In genomic region chr2:134705861-134706586, GRCh38 we compare ENCODE assay signal across 13 cellular contexts. TPM values are rescaled to one million over a fixed set of nuclear protein-coding genes. Genes with fewer than 3 reads are reported as not detected.
DNase-seq lines count a peak whose midpoint lies in the region; ATAC-seq, FAIRE-seq and TF ChIP-seq lines count a peak whose summit lies in the region.
"Had no signal": no experiment of that assay in that cellular context is flagged by ENCODE, and none has a peak within 500 bp of the region (broad histone marks: within the 10 kb centered on the region; RNA-seq: fewer than 3 reads in every experiment).

No MANE protein-coding gene starts in this region.

- no peak overlapping the region for H3K14ac ChIP-seq in H1 (ENCODE audit: insufficient read length)

- peak overlapping the region; percentile 11 for H3K27ac Mint-ChIP-seq in activated naive CD4-positive, alpha-beta T cell treated with anti-CD3 and anti-CD28 coated beads, Interleukin-2, amount 10 ng/mL, durations not matched to agents 7 days and 5 days
- H3K27ac Mint-ChIP-seq in activated naive CD4-positive, alpha-beta T cell treated with anti-CD3 and anti-CD28 coated beads, Interleukin-2, amount 50 U/mL, for 72 hours = no peak overlapping the region
- peak overlapping the region; percentile 35 for H3K27ac Mint-ChIP-seq in stimulated activated effector memory CD8-positive, alpha-beta T cell treated with anti-CD3 and anti-CD28 coated beads, Interleukin-12 subunit alpha, Interleukin-12 subunit beta, amount 100 ng/mL, for 72 hours

- H2AK5ac ChIP-seq in H1 (ENCODE audit: low read depth, low read length) = no peak overlapping the region

- H2BK15ac ChIP-seq in H1 (ENCODE audit: low read length) = no peak overlapping the region

- H3K23me2 ChIP-seq in H1 (ENCODE audit: low read depth, low read length) = no peaks in the 10 kb centered on the region

- no peaks in the 10 kb centered on the region for H3K36me3 Mint-ChIP-seq in activated naive CD4-positive, alpha-beta T cell treated with anti-CD3 and anti-CD28 coated beads, Interleukin-2, amount 10 ng/mL, durations not matched to agents 7 days and 5 days
- H3K36me3 Mint-ChIP-seq in activated naive CD4-positive, alpha-beta T cell treated with anti-CD3 and anti-CD28 coated beads, Interleukin-2, amount 50 U/mL, for 72 hours = peaks cover 0 to 4% of the 10 kb centered on the region in 2 donors
- peaks cover 5% of the 10 kb centered on the region for H3K36me3 Mint-ChIP-seq in stimulated activated effector memory CD8-positive, alpha-beta T cell treated with anti-CD3 and anti-CD28 coated beads, Interleukin-12 subunit alpha, Interleukin-12 subunit beta, amount 100 ng/mL, for 72 hours

- WGBS in H1 (ENCODE audit: extremely low coverage in 1 of 2, insufficient coverage in 1 of 2, insufficient read length in 1 of 2, insufficient replicate concordance in 2 of 2, low coverage in 1 of 2, low lambda C conversion rate in 2 of 2, missing lambda C conversion rate in 1 of 2), 2 experiments = 90% methylated on average over 21 of the region's 21 CpGs; no CpG with 5 or more reads in 1 of the 2 experiments

- H2AFZ ChIP-seq in Loucy (ENCODE audit: low read length) = peak overlapping the region; percentile 16; the same call in 1 of the 2 replicates
- H2AFZ ChIP-seq in H1 (ENCODE audit: low read length) = peak overlapping the region; percentile 83

- no peak overlapping the region for H3K23ac ChIP-seq in H1 (ENCODE audit: insufficient read length)

- no peaks in the 10 kb centered on the region for H3K9me2 ChIP-seq in Loucy (replicated peaks; ENCODE audit: low read depth, low read length)

- H3K9ac ChIP-seq in Loucy (ENCODE audit: low read depth, low read length, poor library complexity, severe bottlenecking) (peak overlapping the region; percentile 30), H1 (replicated peaks in 1 of 4; ENCODE audit: extremely low read depth in 1 of 4, low read depth in 3 of 4, low read length in 3 of 4) (no peak overlapping the region)

- H4K91ac ChIP-seq in H1 (replicated peaks; ENCODE audit: insufficient read length, low read length) = no peak overlapping the region

- no peak overlapping the region for H3K56ac ChIP-seq in H1 (replicated peaks; ENCODE audit: insufficient read length, low read depth, low read length)

- H3K9me3 Mint-ChIP-seq in activated naive CD4-positive, alpha-beta T cell treated with anti-CD3 and anti-CD28 coated beads, Interleukin-2, amount 10 ng/mL, durations not matched to agents 7 days and 5 days = no peaks in the 10 kb centered on the region
- no peaks in the 10 kb centered on the region for H3K9me3 Mint-ChIP-seq in activated naive CD4-positive, alpha-beta T cell treated with anti-CD3 and anti-CD28 coated beads, Interleukin-2, amount 50 U/mL, for 72 hours
- H3K9me3 Mint-ChIP-seq in stimulated activated effector memory CD8-positive, alpha-beta T cell treated with anti-CD3 and anti-CD28 coated beads, Interleukin-12 subunit alpha, Interleukin-12 subunit beta, amount 100 ng/mL, for 72 hours = no peaks in the 10 kb centered on the region

- H2BK120ac ChIP-seq in H1 (replicated peaks; ENCODE audit: low read depth, low read length) = no peak overlapping the region

- H3K27ac ChIP-seq in H1 (ENCODE audit: low read depth, low read length) (no peak overlapping the region), tibial artery (no peak overlapping the region)

- intact Hi-C loops in tibial artery (cut with DNase I; ENCODE audit: low total_unique reads) = no loop called here

- POLR2A ChIA-PET in H1 (lab: Charles Lee; ENCODE audit: partially characterized antibody) = interaction anchor here (0.9 to 1.2 kb wide), 2 partner anchors 9 to 49 kb away, joined by 3 to 5 read pairs; no protein-coding TSS in a partner anchor

- H3K4me3 ChIP-seq in Loucy (ENCODE audit: low read length, poor library complexity, severe bottlenecking) (peak overlapping the region; percentile 40), H1 (ENCODE audit: extremely low read depth in 1 of 4, insufficient read depth in 2 of 4, low read depth in 3 of 4, low read length in 4 of 4) (no peak overlapping the region), tibial artery (no peak overlapping the region)

- no peaks in the 10 kb centered on the region for H3F3A ChIP-seq in Loucy (ENCODE audit: low read depth)

- peaks cover 18% of the 10 kb centered on the region for H3K4me1 Mint-ChIP-seq in activated naive CD4-positive, alpha-beta T cell treated with anti-CD3 and anti-CD28 coated beads, Interleukin-2, amount 10 ng/mL, durations not matched to agents 7 days and 5 days
- H3K4me1 Mint-ChIP-seq in stimulated activated effector memory CD8-positive, alpha-beta T cell treated with anti-CD3 and anti-CD28 coated beads, Interleukin-12 subunit alpha, Interleukin-12 subunit beta, amount 100 ng/mL, for 72 hours = peaks cover 20% of the 10 kb centered on the region

- no peak for TF ChIP-seq CTCF in Loucy (conservative IDR thresholded peaks at IDR 0.05; ENCODE audit: low read length)
- no peak for TF ChIP-seq CTCF in H1 (IDR thresholded peaks at IDR 0.05; ENCODE audit: control extremely low read depth in 1 of 3, insufficient read depth in 1 of 3, low read depth in 1 of 3, low read length in 3 of 3)
- no peak for TF ChIP-seq CTCF in tibial artery (IDR thresholded peaks at IDR 0.05)

- H2BK20ac ChIP-seq in H1 (ENCODE audit: low read length) = peak overlapping the region; percentile 8; the same call in 1 of the 2 replicates

- peaks cover 77% of the 10 kb centered on the region for H3K27me3 Mint-ChIP-seq in activated naive CD4-positive, alpha-beta T cell treated with anti-CD3 and anti-CD28 coated beads, Interleukin-2, amount 10 ng/mL, durations not matched to agents 7 days and 5 days

- TF ChIP-seq POLR2A in H1 (IDR thresholded peaks at IDR 0.05; ENCODE audit: control extremely low read depth in 1 of 2, low read depth in 2 of 2, low read length in 2 of 2) = no peak

- H3K27me3 ChIP-seq in Loucy (ENCODE audit: insufficient read depth, low read length, poor library complexity, severe bottlenecking) (no peaks in the 10 kb centered on the region), H1 (replicated peaks in 1 of 4; ENCODE audit: control insufficient read depth in 3 of 4, extremely low read depth in 1 of 4, insufficient read depth in 3 of 4, low read length in 3 of 4) (no peaks in the 10 kb centered on the region), tibial artery (peaks cover 0 to 21% of the 10 kb centered on the region in 2 donors)

- DNase-seq in activated naive CD4-positive, alpha-beta T cell treated with anti-CD3 and anti-CD28 coated beads, Interleukin-2, amount 10 ng/mL, durations not matched to agents 7 days and 5 days = no peak
- no peak for DNase-seq in activated naive CD4-positive, alpha-beta T cell treated with anti-CD3 and anti-CD28 coated beads, Interleukin-2, amount 50 U/mL, for 72 hours (ENCODE audit: low spot score in 2 of 2)
- peak; percentile 21 to 63 for DNase-seq in H1 (ENCODE audit: low read depth in 1 of 2, low spot score in 2 of 2)
- no peak for DNase-seq in stimulated activated effector memory CD8-positive, alpha-beta T cell treated with anti-CD3 and anti-CD28 coated beads, Interleukin-12 subunit alpha, Interleukin-12 subunit beta, amount 100 ng/mL, for 72 hours (ENCODE audit: low spot score in 2 of 2)
- no peak for DNase-seq in NCI-H524 treated with DMSO at 0.1 percent for 48 hours (lab: John Stamatoyannopoulos, UW)
- no peak for DNase-seq in tibial artery
- DNase-seq: activated CD4-positive, alpha-beta T cell treated with anti-CD3 and anti-CD28 coated beads, Interleukin-2, amount 50 U/mL, for 4 hours; IMR-90; left cardiac atrium; NCI-H2029 had no signal

- CTCF ChIA-PET in activated naive CD4-positive, alpha-beta T cell treated with anti-CD3 and anti-CD28 coated beads, Interleukin-2, amount 10 ng/mL, durations not matched to agents 7 days and 5 days (lab: Charles Lee) = no interaction called here
- CTCF ChIA-PET in H1 (lab: Charles Lee; ENCODE audit: partially characterized antibody) = interaction anchor here (1.0 to 1.2 kb wide), 2 partner anchors 12 to 26 kb away, joined by 3 read pairs; no protein-coding TSS in a partner anchor

- no peak for ATAC-seq in activated naive CD4-positive, alpha-beta T cell treated with anti-CD3 and anti-CD28 coated beads, Interleukin-2, amount 50 U/mL, for 72 hours
- no peak for ATAC-seq in stimulated activated effector memory CD8-positive, alpha-beta T cell treated with anti-CD3 and anti-CD28 coated beads, Interleukin-12 subunit alpha, Interleukin-12 subunit beta, amount 100 ng/mL, for 72 hours
- ATAC-seq in HG03520 (IDR thresholded peaks at IDR 0.05; ENCODE audit: unreplicated experiment) = no peak

- no peaks in the 10 kb centered on the region for H3K36me3 ChIP-seq in Loucy (ENCODE audit: insufficient read depth, low read length)
- H3K36me3 ChIP-seq in H1 (ENCODE audit: control insufficient read depth in 2 of 4, insufficient read depth in 4 of 4, low read length in 3 of 4) = no peaks in the 10 kb centered on the region
- H3K36me3 ChIP-seq in tibial artery = no peaks in the 10 kb centered on the region

- H4K8ac ChIP-seq in H1 (ENCODE audit: extremely low read depth, insufficient read depth, low read length) = no peak overlapping the region

- no peak for FAIRE-seq in H1 (lab: Jason Lieb, UNC)

- no peak for TF ChIP-seq EP300 in H1 (IDR thresholded peaks at IDR 0.05; ENCODE audit: borderline replicate concordance in 1 of 2, low read depth in 2 of 2, low read length in 2 of 2)

- H3K18ac ChIP-seq in H1 (ENCODE audit: extremely low read depth, low read length) = peak overlapping the region; percentile 34

- peak overlapping the region; percentile 57 for H3K4me2 ChIP-seq in Loucy (ENCODE audit: low read depth, low read length, poor library complexity, severe bottlenecking)
- H3K4me2 ChIP-seq in H1 (ENCODE audit: insufficient read depth in 1 of 2, low read depth in 2 of 2, low read length in 2 of 2) = peak overlapping the region; percentile 15 to 38; a peak in 3 of 4 replicates

- TF ChIP-seq RAD21 in H1 (IDR thresholded peaks at IDR 0.05 in 1 of 2, conservative IDR thresholded peaks at IDR 0.05 in 1 of 2; ENCODE audit: low read depth in 2 of 2, low read length in 2 of 2) = no peak

- H3K4me1 ChIP-seq in Loucy (ENCODE audit: insufficient read depth, low read length, poor library complexity, severe bottlenecking) (peaks cover 20% of the 10 kb centered on the region), H1 (replicated peaks in 1 of 4; ENCODE audit: control insufficient read depth in 3 of 4, insufficient read depth in 4 of 4, low read length in 3 of 4) (peaks cover 0 to 17% (median 11%) of the 10 kb centered on the region in 4 experiments; a peak in 6 of 7 replicates), tibial artery (peaks cover 0 to 6% (median 0%) of the 10 kb centered on the region in 4 donors)

- H3K79me1 ChIP-seq in H1 (ENCODE audit: low read depth, low read length) = no peaks in the 10 kb centered on the region

- no peak overlapping the region for H4K5ac ChIP-seq in H1 (ENCODE audit: insufficient read length, low read depth, low read length)

- H3K9me3 ChIP-seq in Loucy (ENCODE audit: insufficient read depth, low read depth, low read length) (no peaks in the 10 kb centered on the region), H1 (ENCODE audit: insufficient read depth in 2 of 2, low read depth in 1 of 2, low read length in 1 of 2) (no peaks in the 10 kb centered on the region), tibial artery (no peaks in the 10 kb centered on the region)

- peak overlapping the region; percentile 65; the same call in 1 of the 2 replicates for H2BK12ac ChIP-seq in H1 (ENCODE audit: low read depth, low read length)

- H3K4me3 Mint-ChIP-seq in activated naive CD4-positive, alpha-beta T cell treated with anti-CD3 and anti-CD28 coated beads, Interleukin-2, amount 10 ng/mL, durations not matched to agents 7 days and 5 days = peak overlapping the region; percentile 18
- H3K4me3 Mint-ChIP-seq in stimulated activated effector memory CD8-positive, alpha-beta T cell treated with anti-CD3 and anti-CD28 coated beads, Interleukin-12 subunit alpha, Interleukin-12 subunit beta, amount 100 ng/mL, for 72 hours = peak overlapping the region; percentile 42

- no peak overlapping the region for H3K4ac ChIP-seq in H1 (replicated peaks; ENCODE audit: insufficient read length, low read depth, low read length)

- H2BK5ac ChIP-seq in H1 (ENCODE audit: low read depth, low read length) = 0 out of 2 replicates have a peak overlapping the region, but pooled peaks have one; percentile 71

- H3K79me2 ChIP-seq in Loucy (ENCODE audit: insufficient read depth, low read length) = no peaks in the 10 kb centered on the region
- no peaks in the 10 kb centered on the region for H3K79me2 ChIP-seq in H1 (ENCODE audit: control insufficient read depth in 1 of 2, insufficient read depth in 2 of 2, low read length in 2 of 2)

- H4K20me1 ChIP-seq in Loucy (ENCODE audit: insufficient read depth, low read length, poor library complexity, severe bottlenecking) (no peaks in the 10 kb centered on the region), H1 (replicated peaks in 1 of 2; ENCODE audit: control insufficient read depth in 1 of 2, insufficient read depth in 2 of 2, low read length in 2 of 2) (no peaks in the 10 kb centered on the region)

RNA-seq across cellular contexts. Expression of gene TMEM163, which starts 12.8 kb away (rescaled TPM):
- total RNA-seq in activated naive CD4-positive, alpha-beta T cell treated with anti-CD3 and anti-CD28 coated beads, Interleukin-2, amount 50 U/mL, for 72 hours = under 1 TPM in 1 of 2 donors, not detected in 1; 0.16 TPM
- total RNA-seq in H1 (2021; fragmentation: NEBNext Ultra II Directional; extraction: Animal tissue kit (Norgen Biotek cat#: 25700)) = 2.8 and 2.9 TPM in 2 replicates
- 3.1 and 3.2 TPM in 2 replicates for polyA plus RNA-seq in H1 (2011; rRNA removed)
- 2.4 TPM for polyA plus RNA-seq in H1 (2011; cell fraction: cytosol; rRNA removed)
- 2.6 TPM for polyA plus RNA-seq in H1 (2011; cell fraction: nucleus; rRNA removed)
- polyA plus RNA-seq in H1 (2012, experiment 1 of 2) = 2.8 to 3.5 TPM (median 3.1 TPM) in 4 replicates
- polyA plus RNA-seq in H1 (2012, experiment 2 of 2) = 2.8 TPM
- polyA plus RNA-seq in H1 (2013, experiment 1 of 2) = 1.4 TPM
- 2.0 TPM for polyA plus RNA-seq in H1 (2013, experiment 2 of 2)
- polyA minus RNA-seq in H1 (2011; rRNA and poly(A)+ RNA removed) = 2.7 TPM in 2 replicates
- polyA minus RNA-seq in H1 (2011; cell fraction: cytosol; rRNA and poly(A)+ RNA removed) = 0.59 TPM
- 1.2 TPM for polyA minus RNA-seq in H1 (2011; cell fraction: nucleus; rRNA and poly(A)+ RNA removed)
- total RNA-seq: IMR-90, osteocyte had no signal
- polyA plus RNA-seq: IMR-90 had no signal

Comparison
In these comparisons a context has a peak if more than half of its experiments do, and no peak if none do; other contexts are left out.
1. H3K27ac Mint-ChIP-seq: peak in activated naive CD4-positive, alpha-beta T cell treated with anti-CD3 and anti-CD28 coated beads, Interleukin-2, amount 10 ng/mL, durations not matched to agents 7 days and 5 days (single experiment) and stimulated activated effector memory CD8-positive, alpha-beta T cell treated with anti-CD3 and anti-CD28 coated beads, Interleukin-12 subunit alpha, Interleukin-12 subunit beta, amount 100 ng/mL, for 72 hours (single experiment); none in activated naive CD4-positive, alpha-beta T cell treated with anti-CD3 and anti-CD28 coated beads, Interleukin-2, amount 50 U/mL, for 72 hours (0 of 2).
2. DNase-seq: peak in H1 (2 of 2); none in activated naive CD4-positive, alpha-beta T cell treated with anti-CD3 and anti-CD28 coated beads, Interleukin-2, amount 10 ng/mL, durations not matched to agents 7 days and 5 days (single experiment), activated naive CD4-positive, alpha-beta T cell treated with anti-CD3 and anti-CD28 coated beads, Interleukin-2, amount 50 U/mL, for 72 hours (0 of 2), stimulated activated effector memory CD8-positive, alpha-beta T cell treated with anti-CD3 and anti-CD28 coated beads, Interleukin-12 subunit alpha, Interleukin-12 subunit beta, amount 100 ng/mL, for 72 hours (0 of 2), NCI-H524 treated with DMSO at 0.1 percent for 48 hours (single experiment) and tibial artery (0 of 2).